ENCODE assay signal across 11 cellular contexts in the genomic region with DNA sequence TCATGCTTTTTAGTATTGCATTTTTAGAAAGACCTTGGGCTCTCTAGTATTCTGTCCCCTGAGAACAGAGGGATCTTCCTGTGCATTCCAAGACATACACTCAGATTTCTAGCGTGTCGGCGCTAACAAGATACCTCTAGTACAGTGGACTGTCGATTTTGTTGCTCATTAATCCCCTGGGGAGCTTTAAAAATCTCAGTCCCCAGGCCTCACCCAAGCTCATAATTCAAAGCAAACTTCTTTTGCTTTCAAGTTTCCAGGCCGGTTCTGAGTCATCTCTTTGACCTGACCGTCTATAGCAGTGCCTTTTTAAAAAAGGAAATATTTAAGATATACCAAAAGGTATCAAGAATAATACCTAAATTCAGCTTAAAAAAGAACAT.
A peak's percentile ranks its signal among the peaks of the same experiment; 100 is the strongest.
DNase-seq lines count a peak whose midpoint lies in the region; ATAC-seq and TF ChIP-seq lines count a peak whose summit lies in the region.
"Had no signal": no experiment of that assay in that cellular context is flagged by ENCODE, and none has a peak within 500 bp of the region (broad histone marks: within the 10 kb centered on the region; RNA-seq: fewer than 3 reads in every experiment).

No MANE protein-coding gene starts in this region.

- H3K27ac Mint-ChIP-seq in glutamatergic neuron (ENCODE audit: unreplicated experiment) = no peak overlapping the region
- H3K27ac Mint-ChIP-seq: B cell had no signal

- H3K36me3 ChIP-seq in psoas muscle (ENCODE audit: insufficient read depth in 1 of 2, low read depth in 1 of 2) = no peaks in the 10 kb centered on the region
- H3K36me3 ChIP-seq: left lung had no signal

- peak; percentile 77 for ATAC-seq in GM19463 (IDR thresholded peaks at IDR 0.05; ENCODE audit: unreplicated experiment)
- ATAC-seq in HG03159 (IDR thresholded peaks at IDR 0.05; ENCODE audit: unreplicated experiment) = peak; percentile 75
- ATAC-seq in psoas muscle = no peak

- WGBS in psoas muscle, 3 donors = 41 to 56% (median 56%) methylated on average over 6 of the region's 6 CpGs

- H3K4me1 ChIP-seq in psoas muscle = no peaks in the 10 kb centered on the region
- H3K4me1 ChIP-seq: left lung had no signal

- DNase-seq in ACHN (peak; percentile 25), choroid plexus epithelial cell (ENCODE audit: low read depth) (peak; percentile 49), NCI-H1436 (lab: John Stamatoyannopoulos, UW) (no peak), psoas muscle (no peak), cerebellar nuclear complex (lab: John Stamatoyannopoulos, UW) (no peak), glutamatergic neuron (no peak)
- DNase-seq: aorta, left lung had no signal

- no peak for TF ChIP-seq CTCF in choroid plexus epithelial cell (conservative IDR thresholded peaks at IDR 0.05; ENCODE audit: low read depth, low read length)
- no peak for TF ChIP-seq CTCF in psoas muscle (IDR thresholded peaks at IDR 0.05)
- TF ChIP-seq CTCF in glutamatergic neuron (IDR thresholded peaks at IDR 0.05; ENCODE audit: partially characterized antibody, unreplicated experiment) = no peak

- H3K36me3 Mint-ChIP-seq in glutamatergic neuron (ENCODE audit: unreplicated experiment) = no peaks in the 10 kb centered on the region

- intact Hi-C loops in psoas muscle (cut with DNase I) = no loop called here

- H3K27me3 Mint-ChIP-seq in glutamatergic neuron (ENCODE audit: unreplicated experiment) = peaks cover 4% of the 10 kb centered on the region
- H3K27me3 Mint-ChIP-seq: B cell had no signal

- H3K4me3 ChIP-seq in choroid plexus epithelial cell (ENCODE audit: low read depth, low read length) (no peak overlapping the region), psoas muscle (no peak overlapping the region)
- H3K4me3 ChIP-seq: left lung had no signal

- in situ Hi-C loops in ACHN (cut with HindIII; ENCODE audit: low pct_ligation_motif_present, low pct_unique_long_range_greater_than_20kb, low sequenced_read_pairs) = no loop called here

- H3K27ac ChIP-seq in psoas muscle = no peak overlapping the region
- H3K27ac ChIP-seq: left lung had no signal

- H3K9me3 Mint-ChIP-seq in glutamatergic neuron (ENCODE audit: unreplicated experiment) = peaks cover 9% of the 10 kb centered on the region

- H3K4me3 Mint-ChIP-seq in glutamatergic neuron (ENCODE audit: unreplicated experiment) = no peak overlapping the region
- H3K4me3 Mint-ChIP-seq: B cell had no signal

- H3K4me1 Mint-ChIP-seq in glutamatergic neuron (ENCODE audit: low read depth, unreplicated experiment) = peaks cover 3% of the 10 kb centered on the region
- H3K4me1 Mint-ChIP-seq: B cell had no signal

- H3K9me3 ChIP-seq in psoas muscle = peaks cover 4% of the 10 kb centered on the region
- H3K9me3 ChIP-seq: left lung had no signal

- peaks cover 0 to 4% (median 0%) of the 10 kb centered on the region in 3 donors for H3K27me3 ChIP-seq in psoas muscle (ENCODE audit: insufficient read depth in 3 of 3, low read length in 2 of 3)

Comparison
In these comparisons a context has a peak if more than half of its experiments do, and no peak if none do; other contexts are left out.
1. DNase-seq: peak in ACHN (single experiment) and choroid plexus epithelial cell (single experiment); none in NCI-H1436 (single experiment), psoas muscle (0 of 2), cerebellar nuclear complex (0 of 2) and glutamatergic neuron (single experiment).
2. ATAC-seq: peak in GM19463 (single experiment) and HG03159 (single experiment); none in psoas muscle (0 of 4).